8 cellular contexts compared by ENCODE assay signal in genomic region chr22:20507253-20508066, GRCh38. TPM values are rescaled to one million over a fixed set of nuclear protein-coding genes. Genes with fewer than 3 reads are reported as not detected.
DNase-seq lines count a peak whose midpoint lies in the region; ATAC-seq, FAIRE-seq and TF ChIP-seq lines count a peak whose summit lies in the region.

Gene MED15 (plus strand): TSS chr22:20507610. CDS start chr22:20507679, 69 bp downstream.

- H3K36me3 ChIP-seq in MM.1S (replicated peaks; ENCODE audit: insufficient read depth, low read length): no peaks in the 10 kb centered on the region
- peaks cover 31% of the 10 kb centered on the region for H3K36me3 ChIP-seq in SJSA1
- H3K36me3 ChIP-seq in gastroesophageal sphincter: no peaks in the 10 kb centered on the region
- H3K36me3 ChIP-seq in neutrophil: no peaks in the 10 kb centered on the region

- DNase-seq in ELR (ENCODE audit: low read depth) (peak; percentile 96), H54 (ENCODE audit: insufficient read length, low spot score) (no peak), MM.1S (peak; percentile 95), SJSA1 (ENCODE audit: low read depth in 1 of 2, low spot score in 2 of 2) (peak; percentile 84 to 93), substantia nigra (lab: John Stamatoyannopoulos, UW) (peak; percentile 37 to 91 (median 85))
- DNase-seq in activated naive CD4-positive, alpha-beta T cell (lab: John Stamatoyannopoulos, UW): peak; percentile 49 to 81 (median 69)

- H3K4me3 ChIP-seq in MM.1S (ENCODE audit: low read length): peak within 1 kb of the TSS; percentile 95
- peak within 1 kb of the TSS; percentile 88 for H3K4me3 ChIP-seq in SJSA1
- H3K4me3 ChIP-seq in gastroesophageal sphincter: peak within 1 kb of the TSS; percentile 49 to 89
- peak within 1 kb of the TSS; percentile 88 to 96 for H3K4me3 ChIP-seq in neutrophil (ENCODE audit: low read depth in 1 of 2, low read length in 1 of 2)

- peak; percentile 94 for ATAC-seq in gastroesophageal sphincter

- no peak for TF ChIP-seq CTCF in MM.1S (IDR thresholded peaks at IDR 0.05; ENCODE audit: low read length)
- peak in 1 of 4 experiments; percentile 14 for TF ChIP-seq CTCF in gastroesophageal sphincter (IDR thresholded peaks at IDR 0.05)
- TF ChIP-seq CTCF in neutrophil (IDR thresholded peaks at IDR 0.05): peak; percentile 22

- H2AFZ ChIP-seq in MM.1S (ENCODE audit: low read length): peak within 1 kb of the TSS; percentile 69

- H4K20me1 ChIP-seq in MM.1S (ENCODE audit: insufficient read depth, low read length): peaks cover 22% of the 10 kb centered on the region

- H3K4me1 ChIP-seq in MM.1S (ENCODE audit: low read length) (peaks cover 17% of the 10 kb centered on the region), SJSA1 (replicated peaks) (peaks cover 44% of the 10 kb centered on the region), gastroesophageal sphincter (peaks cover 5 to 53% (median 30%) of the 10 kb centered on the region in 3 donors), neutrophil (ENCODE audit: control insufficient read depth in 1 of 2, insufficient read depth in 1 of 2, low read depth in 1 of 2, low read length in 1 of 2) (peaks cover 28 to 29% of the 10 kb centered on the region in 2 experiments)

- TF ChIP-seq EP300 in gastroesophageal sphincter (IDR thresholded peaks at IDR 0.05): no peak

- no peaks in the 10 kb centered on the region for H3K27me3 ChIP-seq in MM.1S (replicated peaks; ENCODE audit: insufficient read depth, low read length)
- H3K27me3 ChIP-seq in SJSA1 (replicated peaks): no peaks in the 10 kb centered on the region
- no peaks in the 10 kb centered on the region for H3K27me3 ChIP-seq in gastroesophageal sphincter
- H3K27me3 ChIP-seq in neutrophil: no peaks in the 10 kb centered on the region

- TF ChIP-seq POLR2A in H54 (IDR thresholded peaks at IDR 0.05; ENCODE audit: low read depth, low read length) (peak; percentile 39), gastroesophageal sphincter (IDR thresholded peaks at IDR 0.05) (peak; percentile 57 to 73)

- FAIRE-seq in H54 (lab: Jason Lieb, UNC): no peak

- H3K27ac ChIP-seq in MM.1S (ENCODE audit: low read length) (peak within 1 kb of the TSS; percentile 44), SJSA1 (peak within 1 kb of the TSS; percentile 98), gastroesophageal sphincter (peak within 1 kb of the TSS; percentile 76 to 98 (median 96)), neutrophil (peak within 1 kb of the TSS; percentile 88), substantia nigra (ENCODE audit: low read depth, low read length, poor library complexity, severe bottlenecking) (peak within 1 kb of the TSS; percentile 89)

- peaks cover 52% of the 10 kb centered on the region for H3K79me2 ChIP-seq in MM.1S (ENCODE audit: low read length)

- peak within 1 kb of the TSS; percentile 91 for H3K9ac ChIP-seq in MM.1S (ENCODE audit: low read length)

- peak within 1 kb of the TSS; percentile 73 for H3K4me2 ChIP-seq in MM.1S (ENCODE audit: low read depth, low read length)

- no peaks in the 10 kb centered on the region for H3K9me2 ChIP-seq in MM.1S (replicated peaks; ENCODE audit: insufficient read depth, low read length)

- H3F3A ChIP-seq in MM.1S (ENCODE audit: insufficient read depth, low read length): peaks cover 13% of the 10 kb centered on the region

- H3K9me3 ChIP-seq in MM.1S (replicated peaks; ENCODE audit: insufficient read depth, low read length): no peaks in the 10 kb centered on the region
- H3K9me3 ChIP-seq in SJSA1 (replicated peaks): no peaks in the 10 kb centered on the region
- H3K9me3 ChIP-seq in gastroesophageal sphincter: no peaks in the 10 kb centered on the region
- no peaks in the 10 kb centered on the region for H3K9me3 ChIP-seq in neutrophil

- 0% methylated on average over 4 to 12 of the region's 58 CpGs for WGBS in gastroesophageal sphincter (ENCODE audit: low coverage in 1 of 2), 2 donors

RNA-seq across cellular contexts. Expression of gene MED15, which starts in this region (rescaled TPM):
- total RNA-seq in SJSA1 (2014; rRNA removed; shearing (Covaris generic)): 17.7 and 40.2 TPM in 2 replicates
- total RNA-seq in gastroesophageal sphincter: 10 to 100 TPM; 30.6 to 62.3 (median 54.3) TPM

Comparison
In these comparisons a context has a peak if more than half of its experiments do, and no peak if none do; other contexts are left out.
1. H3K27ac ChIP-seq: peak in every context shown above with its lines; median percentile 98 in SJSA1; 96 in gastroesophageal sphincter; 89 in substantia nigra; 88 in neutrophil; 44 in MM.1S.